ENCODE assay signal across 8 cellular contexts in genomic region chr20:60206259-60206658, GRCh38.
A peak's percentile ranks its signal among the peaks of the same experiment; 100 is the strongest.
DNase-seq lines count a peak whose midpoint lies in the region; ATAC-seq and TF ChIP-seq lines count a peak whose summit lies in the region.

No MANE protein-coding gene starts in this region.

- no peak overlapping the region; a peak in 1 of 4 replicates for H3K4me3 ChIP-seq in SK-N-SH (ENCODE audit: low read depth in 2 of 2, low read length in 1 of 2)
- H3K4me3 ChIP-seq in parathyroid adenoma (ENCODE audit: low read depth, low read length) = no peak overlapping the region

- peaks cover 0 to 3% (median 0%) of the 10 kb centered on the region in 5 experiments for H3K9me3 Mint-ChIP-seq in brain
- H3K9me3 Mint-ChIP-seq in activated CD8-positive, alpha-beta memory T cell treated with anti-CD3 and anti-CD28 coated beads, Interleukin-2, amount 10 ng/mL, durations not matched to agents 7 days and 5 days (ENCODE audit: low read depth) = no peaks in the 10 kb centered on the region

- no peaks in the 10 kb centered on the region for H4K20me1 ChIP-seq in SK-N-SH (ENCODE audit: insufficient read depth)

- CTCF ChIA-PET in SK-N-SH (lab: Yijun Ruan, JAX) = interaction anchor here (0.7 to 1.6 kb wide), 8 partner anchors 9 to 250 kb away, joined by 3 to 11 read pairs (median 4); no protein-coding TSS in a partner anchor
- CTCF ChIA-PET in activated CD8-positive, alpha-beta memory T cell treated with anti-CD3 and anti-CD28 coated beads, Interleukin-2, amount 10 ng/mL, durations not matched to agents 7 days and 5 days (lab: Charles Lee) = interaction anchor here (0.7 to 1.2 kb wide), 2 partner anchors 14 to 56 kb away, joined by 3 read pairs; no protein-coding TSS in a partner anchor

- POLR2A ChIA-PET in SK-N-SH (lab: Yijun Ruan, JAX) = no interaction called here

- H3F3A ChIP-seq in SK-N-SH (replicated peaks; ENCODE audit: insufficient read depth) = no peaks in the 10 kb centered on the region

- 17% methylated on average over 3 of the region's 3 CpGs for WGBS in SK-N-SH (ENCODE audit: low lambda C conversion rate)

- H2AFZ ChIP-seq in SK-N-SH (ENCODE audit: low read depth) (no peak overlapping the region), parathyroid adenoma (no peak overlapping the region)

- no peak for TF ChIP-seq CTCF in SK-N-SH (IDR thresholded peaks at IDR 0.05)
- TF ChIP-seq CTCF in brain (conservative IDR thresholded peaks at IDR 0.05) = peak; percentile 17 to 30
- TF ChIP-seq CTCF in parathyroid adenoma (IDR thresholded peaks at IDR 0.05) = peak; percentile 37

- no peak for TF ChIP-seq EP300 in SK-N-SH (IDR thresholded peaks at IDR 0.05; ENCODE audit: borderline replicate concordance in 1 of 2, low read depth in 1 of 2, low read length in 1 of 2)

- H3K36me3 ChIP-seq in SK-N-SH (replicated peaks in 1 of 2; ENCODE audit: control insufficient read depth in 1 of 2, insufficient read depth in 2 of 2, low read length in 1 of 2) (no peaks in the 10 kb centered on the region), parathyroid adenoma (ENCODE audit: control insufficient read depth, insufficient read depth, low read length) (no peaks in the 10 kb centered on the region)

- peaks cover 0 to 14% of the 10 kb centered on the region in 2 experiments; a peak in 1 of 4 replicates for H3K4me1 ChIP-seq in SK-N-SH (ENCODE audit: control insufficient read depth in 1 of 2, insufficient read depth in 2 of 2, low read depth in 1 of 2, low read length in 1 of 2)
- peaks cover 4% of the 10 kb centered on the region for H3K4me1 ChIP-seq in parathyroid adenoma

- peaks cover 7% of the 10 kb centered on the region for H3K4me1 Mint-ChIP-seq in brain
- H3K4me1 Mint-ChIP-seq in activated CD8-positive, alpha-beta memory T cell treated with anti-CD3 and anti-CD28 coated beads, Interleukin-2, amount 10 ng/mL, durations not matched to agents 7 days and 5 days = no peaks in the 10 kb centered on the region

- H3K4me2 ChIP-seq in SK-N-SH = no peak overlapping the region
- H3K4me2 ChIP-seq in parathyroid adenoma (ENCODE audit: low read length) = no peak overlapping the region

- H3K27ac ChIP-seq in SK-N-SH (ENCODE audit: low read depth in 2 of 2, low read length in 1 of 2) = no peak overlapping the region
- H3K27ac ChIP-seq in parathyroid adenoma = no peak overlapping the region

- no peaks in the 10 kb centered on the region for H3K27me3 ChIP-seq in SK-N-SH (ENCODE audit: insufficient read depth)
- H3K27me3 ChIP-seq in parathyroid adenoma (ENCODE audit: control insufficient read depth, insufficient read depth, low read length) = no peaks in the 10 kb centered on the region

- no peak overlapping the region for H3K4me3 Mint-ChIP-seq in brain
- no peak overlapping the region for H3K4me3 Mint-ChIP-seq in activated CD8-positive, alpha-beta memory T cell treated with anti-CD3 and anti-CD28 coated beads, Interleukin-2, amount 10 ng/mL, durations not matched to agents 7 days and 5 days

- peaks cover 10% of the 10 kb centered on the region for H3K27me3 Mint-ChIP-seq in brain
- peaks cover 15% of the 10 kb centered on the region for H3K27me3 Mint-ChIP-seq in activated CD8-positive, alpha-beta memory T cell treated with anti-CD3 and anti-CD28 coated beads, Interleukin-2, amount 10 ng/mL, durations not matched to agents 7 days and 5 days

- DNase-seq in SK-N-SH (peak; percentile 43), NCI-H1105 (lab: John Stamatoyannopoulos, UW) (peak; percentile 6), cortex of kidney (lab: John Stamatoyannopoulos, UW) (no peak)
- no peak for DNase-seq in activated CD8-positive, alpha-beta memory T cell treated with anti-CD3 and anti-CD28 coated beads, Interleukin-2, amount 10 ng/mL, durations not matched to agents 7 days and 5 days

- H3K9me2 ChIP-seq in SK-N-SH = no peaks in the 10 kb centered on the region

- peak; percentile 38; the same call in 1 of the 2 replicates for TF ChIP-seq RAD21 in SK-N-SH (IDR thresholded peaks at IDR 0.05; ENCODE audit: low read length)

- H3K27ac Mint-ChIP-seq in brain = no peak overlapping the region
- no peak overlapping the region for H3K27ac Mint-ChIP-seq in activated CD8-positive, alpha-beta memory T cell treated with anti-CD3 and anti-CD28 coated beads, Interleukin-2, amount 10 ng/mL, durations not matched to agents 7 days and 5 days

- no peak overlapping the region for H3K9ac ChIP-seq in SK-N-SH
- H3K9ac ChIP-seq in parathyroid adenoma = no peak overlapping the region

- H3K79me2 ChIP-seq in SK-N-SH (ENCODE audit: insufficient read depth) (no peaks in the 10 kb centered on the region), parathyroid adenoma (no peaks in the 10 kb centered on the region)

- H3K36me3 Mint-ChIP-seq in brain = no peaks in the 10 kb centered on the region
- H3K36me3 Mint-ChIP-seq in activated CD8-positive, alpha-beta memory T cell treated with anti-CD3 and anti-CD28 coated beads, Interleukin-2, amount 10 ng/mL, durations not matched to agents 7 days and 5 days = no peaks in the 10 kb centered on the region

- H3K9me3 ChIP-seq in SK-N-SH (no peaks in the 10 kb centered on the region), parathyroid adenoma (ENCODE audit: control insufficient read depth, low read length) (no peaks in the 10 kb centered on the region)

- ATAC-seq in SK-N-SH treated with all-trans-retinoic acid at 6 μM for 48 hours = no peak
- no peak for ATAC-seq in activated CD8-positive, alpha-beta memory T cell treated with anti-CD3 and anti-CD28 coated beads, Interleukin-2, amount 10 ng/mL, durations not matched to agents 7 days and 5 days
- no peak for ATAC-seq in HG02588 (IDR thresholded peaks at IDR 0.05; ENCODE audit: unreplicated experiment)

TF ChIP-seq in SK-N-SH, 30 proteins besides CTCF, POLR2A, EP300 and RAD21 (continues in another document):
- no peak for TF ChIP-seq GATA2 (CRISPR knock-in tag; IDR thresholded peaks at IDR 0.05)
- no peak for TF ChIP-seq RXRA (IDR thresholded peaks at IDR 0.05; ENCODE audit: borderline replicate concordance, low read depth)
- no peak for TF ChIP-seq ELF1 (IDR thresholded peaks at IDR 0.05)
- TF ChIP-seq MAX (IDR thresholded peaks at IDR 0.05; ENCODE audit: low read depth) = no peak
- no peak for TF ChIP-seq JUND (IDR thresholded peaks at IDR 0.05)

TF ChIP-seq in SK-N-SH treated with all-trans-retinoic acid at 6 μM for 48 hours, 23 proteins besides CTCF, POLR2A, EP300 and RAD21:
- TF ChIP-seq CSDC2 (CRISPR knock-in tag; IDR thresholded peaks at IDR 0.05) (no peak), ZNF8 (CRISPR knock-in tag; IDR thresholded peaks at IDR 0.05) (no peak), ZNF70 (CRISPR knock-in tag; IDR thresholded peaks at IDR 0.05) (no peak), ZC3H10 (CRISPR knock-in tag; IDR thresholded peaks at IDR 0.05) (no peak), RARB (CRISPR knock-in tag; IDR thresholded peaks at IDR 0.05) (no peak), TCF4 (CRISPR knock-in tag; IDR thresholded peaks at IDR 0.05; ENCODE audit: borderline replicate concordance) (no peak), TSHZ2 (CRISPR knock-in tag; IDR thresholded peaks at IDR 0.05) (no peak), ZFP3 (CRISPR knock-in tag; IDR thresholded peaks at IDR 0.05) (no peak), GLIS3 (CRISPR knock-in tag; IDR thresholded peaks at IDR 0.05) (no peak), CREB5 (CRISPR knock-in tag; IDR thresholded peaks at IDR 0.05; ENCODE audit: low read depth) (no peak), ARNTL (CRISPR knock-in tag; IDR thresholded peaks at IDR 0.05; ENCODE audit: borderline replicate concordance, low read depth) (no peak)

Comparison
In these comparisons a context has a peak if more than half of its experiments do, and no peak if none do; other contexts are left out.
1. DNase-seq: peak in SK-N-SH (single experiment) and NCI-H1105 (single experiment); none in activated CD8-positive, alpha-beta memory T cell treated with anti-CD3 and anti-CD28 coated beads, Interleukin-2, amount 10 ng/mL, durations not matched to agents 7 days and 5 days (single experiment) and cortex of kidney (single experiment).